1 cellular context compared by ENCODE assay signal in genomic region chr14:34222122-34222521, GRCh38.
TF ChIP-seq lines count a peak whose summit lies in the region.

No MANE protein-coding gene starts in this region.

TF ChIP-seq in HepG2, 621 proteins besides CTCF, POLR2A, EP300 and RAD21 (continued from another document):
- 0 out of 2 replicates have a peak, but pooled peaks have one; percentile 11 for TF ChIP-seq AHDC1 (CRISPR knock-in tag; IDR thresholded peaks at IDR 0.05; ENCODE audit: borderline replicate concordance)
- TF ChIP-seq NRL (CRISPR knock-in tag; IDR thresholded peaks at IDR 0.05; ENCODE audit: borderline replicate concordance), result no peak
- TF ChIP-seq RNF2 (conservative IDR thresholded peaks at IDR 0.05; ENCODE audit: low read depth), result no peak
